In the genomic region with DNA sequence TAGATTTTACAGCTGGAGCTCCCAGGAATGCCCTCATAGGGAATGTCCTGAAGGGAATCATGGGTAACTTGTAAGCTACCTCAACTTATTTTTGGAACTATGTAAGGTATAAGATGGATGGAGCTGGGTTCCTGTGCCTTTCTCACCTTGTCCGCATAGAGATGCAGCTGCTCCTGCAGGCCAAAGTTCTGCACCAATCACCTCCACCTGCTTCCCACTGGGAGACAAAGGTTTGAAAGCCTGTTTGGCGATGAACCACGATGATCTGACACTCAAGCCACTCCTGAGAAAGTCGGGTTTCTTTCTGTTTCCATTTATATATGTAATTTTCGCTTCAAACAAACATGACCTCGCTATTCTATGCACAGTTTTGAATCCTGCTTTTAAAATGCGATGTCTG, we compare ENCODE assay signal across 8 cellular contexts. TPM values are rescaled to one million over a fixed set of nuclear protein-coding genes. Genes with fewer than 3 reads are reported as not detected.
DNase-seq lines count a peak whose midpoint lies in the region; ATAC-seq and TF ChIP-seq lines count a peak whose summit lies in the region.

No MANE protein-coding gene starts in this region.

- peak overlapping the region; percentile 33 for H2AFZ ChIP-seq in osteoblast (ENCODE audit: low read length)

- no peaks in the 10 kb centered on the region for H3K9me3 ChIP-seq in right atrium auricular region
- no peaks in the 10 kb centered on the region for H3K9me3 ChIP-seq in effector memory CD4-positive, alpha-beta T cell (ENCODE audit: control insufficient read depth, low read length)
- no peaks in the 10 kb centered on the region for H3K9me3 ChIP-seq in osteoblast (ENCODE audit: low read depth, low read length)

- H3K4me3 ChIP-seq in right atrium auricular region: peak overlapping the region; percentile 61 to 78
- peak overlapping the region; percentile 70 for H3K4me3 ChIP-seq in effector memory CD4-positive, alpha-beta T cell (ENCODE audit: insufficient read depth, low read depth, low read length, poor library complexity, severe bottlenecking)
- H3K4me3 ChIP-seq in osteoblast (ENCODE audit: insufficient read depth, low read length): peak overlapping the region; percentile 82

- H4K20me1 ChIP-seq in osteoblast (ENCODE audit: insufficient read depth, low read length): no peaks in the 10 kb centered on the region

- H3K4me1 ChIP-seq in right atrium auricular region (peaks cover 0 to 5% of the 10 kb centered on the region in 2 donors), osteoblast (ENCODE audit: insufficient read depth, low read length) (peaks cover 10% of the 10 kb centered on the region)
- H3K4me1 ChIP-seq in effector memory CD4-positive, alpha-beta T cell (ENCODE audit: control insufficient read depth, insufficient read depth, low read length, poor library complexity, severe bottlenecking): peaks cover 11% of the 10 kb centered on the region

- H3K36me3 ChIP-seq in right atrium auricular region (no peaks in the 10 kb centered on the region), osteoblast (ENCODE audit: insufficient read depth, low read length) (peaks cover 4% of the 10 kb centered on the region)
- peaks cover 2% of the 10 kb centered on the region for H3K36me3 ChIP-seq in effector memory CD4-positive, alpha-beta T cell (ENCODE audit: control insufficient read depth, insufficient read depth, low read length)

- no peak for ATAC-seq in Right ventricle myocardium superior (ENCODE audit: poor library complexity)

- DNase-seq in right atrium auricular region (ENCODE audit: low spot score): no peak
- DNase-seq in Right ventricle myocardium superior: no peak
- peak; percentile 29 for DNase-seq in NCI-H748 treated with DMSO at 0.1 percent for 48 hours (lab: John Stamatoyannopoulos, UW)
- no peak for DNase-seq in effector memory CD4-positive, alpha-beta T cell
- DNase-seq in osteoblast (ENCODE audit: insufficient read length, low spot score, missing footprints): no peak
- no peak for DNase-seq in SIG-M5 treated with dmso at 0.1 percent for 504 hours (lab: John Stamatoyannopoulos, UW; ENCODE audit: unreplicated experiment)
- no peak for DNase-seq in dedifferentiated amniotic fluid mesenchymal stem cell (ENCODE audit: extremely low spot score)
- no peak for DNase-seq in AG20443 (ENCODE audit: low spot score)

- TF ChIP-seq CTCF in right atrium auricular region (IDR thresholded peaks at IDR 0.05) (no peak), osteoblast (IDR thresholded peaks at IDR 0.05; ENCODE audit: extremely low read depth, low read depth, low read length) (no peak)

- H3K27ac ChIP-seq in right atrium auricular region: no peak overlapping the region
- no peak overlapping the region for H3K27ac ChIP-seq in effector memory CD4-positive, alpha-beta T cell (ENCODE audit: insufficient read depth, low read length, poor library complexity, severe bottlenecking)
- no peak overlapping the region for H3K27ac ChIP-seq in osteoblast (ENCODE audit: low read depth, low read length)

- H3K4me2 ChIP-seq in osteoblast (ENCODE audit: insufficient read depth, low read length): peak overlapping the region; percentile 97

- H3K27me3 ChIP-seq in right atrium auricular region (no peaks in the 10 kb centered on the region), osteoblast (ENCODE audit: insufficient read depth, low read length) (no peaks in the 10 kb centered on the region)
- no peaks in the 10 kb centered on the region for H3K27me3 ChIP-seq in effector memory CD4-positive, alpha-beta T cell (replicated peaks; ENCODE audit: control insufficient read depth, insufficient read depth, low read length, poor library complexity, severe bottlenecking)

- no peaks in the 10 kb centered on the region for H3K79me2 ChIP-seq in osteoblast (ENCODE audit: insufficient read depth, low read length)

- intact Hi-C loops in Right ventricle myocardium superior (cut with DNase I): no loop called here

RNA-seq across cellular contexts. Expression of gene AKAP5, which starts 0.6 kb away (rescaled TPM):
- under 1 TPM in 1 of 2 donors, not detected in 1; 0.24 TPM for total RNA-seq in right atrium auricular region
- 0.16 TPM for total RNA-seq in Right ventricle myocardium superior
- 0.59 and 1.1 TPM in 2 replicates for total RNA-seq in osteoblast

RNA-seq across cellular contexts. Expression of gene ZBTB25, which starts 38.9 kb away (rescaled TPM):
- 1 to 10 TPM; 5.0 to 9.2 TPM for total RNA-seq in right atrium auricular region
- total RNA-seq in Right ventricle myocardium superior: 15.2 TPM
- 9.8 and 10.6 TPM in 2 replicates for total RNA-seq in osteoblast

RNA-seq across cellular contexts. Expression of gene ZBTB1, which starts 39.9 kb away (rescaled TPM):
- total RNA-seq in right atrium auricular region (10 to 100 TPM; 18.5 to 21.2 TPM), Right ventricle myocardium superior (21.5 TPM), osteoblast (60.4 and 67.7 TPM in 2 replicates)
